In genomic region chr7:70354409-70355169, GRCh38 we compare ENCODE assay signal across 17 cellular contexts.
DNase-seq lines count a peak whose midpoint lies in the region; TF ChIP-seq lines count a peak whose summit lies in the region.
"Had no signal": no experiment of that assay in that cellular context is flagged by ENCODE, and none has a peak within 500 bp of the region (broad histone marks: within the 10 kb centered on the region; RNA-seq: fewer than 3 reads in every experiment).

No MANE protein-coding gene starts in this region.

- no peaks in the 10 kb centered on the region for H3K9me2 ChIP-seq in Karpas-422 (replicated peaks; ENCODE audit: insufficient read depth, low read length)

- H3K36me3 ChIP-seq in Karpas-422 (ENCODE audit: insufficient read depth, low read length) (no peaks in the 10 kb centered on the region), neural progenitor cell (no peaks in the 10 kb centered on the region)
- H3K36me3 ChIP-seq: cardiac muscle cell had no signal

- H3K4me3 Mint-ChIP-seq in neural progenitor cell, result no peak overlapping the region

- H3K4me1 ChIP-seq in Karpas-422 (ENCODE audit: low read length), result peaks cover 36% of the 10 kb centered on the region
- H3K4me1 ChIP-seq in neural progenitor cell, result peaks cover 45% of the 10 kb centered on the region

- no peaks in the 10 kb centered on the region for H4K20me1 ChIP-seq in Karpas-422 (ENCODE audit: insufficient read depth, low read depth, low read length)
- peaks cover 29% of the 10 kb centered on the region for H4K20me1 ChIP-seq in neural progenitor cell (ENCODE audit: low read depth)

- peak overlapping the region; percentile 94 for H3K27ac ChIP-seq in Karpas-422 (ENCODE audit: low read length)
- no peak overlapping the region for H3K27ac ChIP-seq in neural progenitor cell
- H3K27ac ChIP-seq: 22Rv1, cardiac muscle cell, KMS-11 had no signal

- H3K9ac ChIP-seq in Karpas-422 (ENCODE audit: low read length), result peak overlapping the region; percentile 63
- no peak overlapping the region for H3K9ac ChIP-seq in neural progenitor cell
- H3K9ac ChIP-seq: KMS-11 had no signal

- H3K27me3 ChIP-seq in Karpas-422 (ENCODE audit: low read length) (no peaks in the 10 kb centered on the region), neural progenitor cell (peaks cover 18% of the 10 kb centered on the region)
- H3K27me3 ChIP-seq: cardiac muscle cell had no signal

- H2AFZ ChIP-seq in Karpas-422 (ENCODE audit: low read length) (no peak overlapping the region), neural progenitor cell (replicated peaks) (no peak overlapping the region)

- DNase-seq in DMS 273 (lab: John Stamatoyannopoulos, UW; ENCODE audit: unreplicated experiment) (peak; percentile 55), DMS 273 treated with DMSO at 0.1 percent for 48 hours (lab: John Stamatoyannopoulos, UW) (no peak), Karpas-422 (no peak), neural progenitor cell (ENCODE audit: low spot score) (no peak), LoVo (ENCODE audit: low spot score) (no peak), NCI-H1105 treated with DMSO at 0.1 percent for 48 hours (lab: John Stamatoyannopoulos, UW) (no peak), NOMO-1 (lab: John Stamatoyannopoulos, UW; ENCODE audit: unreplicated experiment in 2 of 2) (no peak)
- DNase-seq in central memory CD4-positive, alpha-beta T cell, result peak; percentile 12
- DNase-seq: activated CD8-positive, alpha-beta memory T cell treated with anti-CD3 and anti-CD28 coated beads for 24 hours; activated naive CD4-positive, alpha-beta T cell; head of caudate nucleus; NCI-H146; NCI-H526; T1000 had no signal

- H3K27ac Mint-ChIP-seq in neural progenitor cell, result no peak overlapping the region

- H3K4me2 ChIP-seq in Karpas-422 (ENCODE audit: low read depth, low read length, poor library complexity, severe bottlenecking), result peak overlapping the region; percentile 68
- H3K4me2 ChIP-seq in neural progenitor cell, result peak overlapping the region; percentile 62
- H3K4me2 ChIP-seq: KMS-11 had no signal

- peaks cover 6% of the 10 kb centered on the region for H3K27me3 Mint-ChIP-seq in neural progenitor cell (ENCODE audit: insufficient read depth, low read depth)

- H3F3A ChIP-seq in neural progenitor cell (ENCODE audit: low read depth), result peaks cover 46% of the 10 kb centered on the region

- H3K4me1 Mint-ChIP-seq in neural progenitor cell, result peaks cover 36% of the 10 kb centered on the region

- H3K4me3 ChIP-seq in Karpas-422 (ENCODE audit: low read length) (peak overlapping the region; percentile 46; the same call in 1 of the 2 replicates), neural progenitor cell (no peak overlapping the region)
- H3K4me3 ChIP-seq: cardiac muscle cell had no signal

- H3K79me2 ChIP-seq in Karpas-422 (ENCODE audit: low read length), result no peaks in the 10 kb centered on the region
- H3K79me2 ChIP-seq in neural progenitor cell (ENCODE audit: low read depth), result no peaks in the 10 kb centered on the region

- no peak for TF ChIP-seq CTCF in neural progenitor cell (IDR thresholded peaks at IDR 0.05)

- H3K9me3 ChIP-seq in Karpas-422 (ENCODE audit: low read length) (no peaks in the 10 kb centered on the region), neural progenitor cell (ENCODE audit: low read depth) (no peaks in the 10 kb centered on the region)

- H3K36me3 Mint-ChIP-seq in neural progenitor cell, result peaks cover 6% of the 10 kb centered on the region

- no peaks in the 10 kb centered on the region for H3K9me3 Mint-ChIP-seq in neural progenitor cell

Comparison
In these comparisons a context has a peak if more than half of its experiments do, and no peak if none do; other contexts are left out.
1. DNase-seq: peak in DMS 273 (single experiment) and central memory CD4-positive, alpha-beta T cell (single experiment); none in DMS 273 treated with DMSO at 0.1 percent for 48 hours (single experiment), Karpas-422 (single experiment), neural progenitor cell (single experiment), LoVo (single experiment), NCI-H1105 treated with DMSO at 0.1 percent for 48 hours (single experiment) and NOMO-1 (0 of 2).